In the genomic region with DNA sequence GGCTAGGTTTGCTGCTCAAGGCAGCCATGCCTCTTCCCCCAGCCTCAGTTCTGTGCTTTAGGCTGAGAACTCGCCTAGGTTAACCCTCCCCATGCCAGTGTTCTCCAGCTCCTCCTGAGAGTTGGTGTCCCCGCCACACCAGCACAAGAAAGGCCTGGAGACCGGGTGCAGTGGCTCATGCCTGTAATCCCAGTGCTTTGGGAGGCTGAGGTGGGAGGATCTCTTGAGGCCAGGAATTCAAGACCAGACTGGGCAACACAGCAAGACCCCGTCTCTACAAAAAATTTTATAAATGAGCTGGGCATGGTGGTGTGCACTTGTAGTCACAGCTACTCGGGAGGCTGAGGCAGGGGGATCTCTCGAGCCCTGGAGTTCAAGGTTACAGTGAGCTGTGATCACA, we compare ENCODE assay signal across 14 cellular contexts.
"Had no signal": no experiment of that assay in that cellular context is flagged by ENCODE, and none has a peak within 500 bp of the region (broad histone marks: within the 10 kb centered on the region; RNA-seq: fewer than 3 reads in every experiment).

No MANE protein-coding gene starts in this region.

- H3K4me1 ChIP-seq: body of pancreas, neural progenitor cell had no signal

- ATAC-seq: body of pancreas; gastroesophageal sphincter; stimulated activated memory B cell treated with anti-CD40 and anti-IgM and Interleukin-4, amounts not matched to agents 10 μg/mL and 1 μg/mL and 100 μg/mL, for 72 hours had no signal

- H3K36me3 Mint-ChIP-seq: activated naive CD4-positive, alpha-beta T cell treated with anti-CD3 and anti-CD28 coated beads, Interleukin-2, amount 10 ng/mL, durations not matched to agents 7 days and 5 days; neural progenitor cell had no signal

- H3K4me3 Mint-ChIP-seq: activated naive CD4-positive, alpha-beta T cell treated with anti-CD3 and anti-CD28 coated beads, Interleukin-2, amount 10 ng/mL, durations not matched to agents 7 days and 5 days; activated T-helper 1 cell treated with anti-CD3 and anti-CD28 coated beads, Interleukin-12 subunit alpha, Interleukin-12 subunit beta, Interleukin-2, Interleukin-4 antibody, amounts not matched to agents 30 ng/mL and 10 ng/mL and 1 ng/mL, durations not matched to agents 14 hours and 24 hours and 36 hours; neural progenitor cell; stimulated activated memory B cell treated with anti-CD40 and anti-IgM and Interleukin-4, amounts not matched to agents 10 μg/mL and 1 μg/mL and 100 μg/mL, for 72 hours had no signal

- H2AFZ ChIP-seq: neural progenitor cell had no signal

- H3K27me3 Mint-ChIP-seq: stimulated activated memory B cell treated with anti-CD40 and anti-IgM and Interleukin-4, amounts not matched to agents 10 μg/mL and 1 μg/mL and 100 μg/mL, for 72 hours had no signal

- H3K4me3 ChIP-seq: body of pancreas, coronary artery, gastroesophageal sphincter, left lung, neural progenitor cell, suprapubic skin had no signal

- DNase-seq: activated CD4-positive, alpha-beta T cell treated with anti-CD3 and anti-CD28 coated beads, Interleukin-2, amount 50 U/mL, for 4 hours; activated CD4-positive, CD25-positive, alpha-beta regulatory T cell treated with anti-CD3 and anti-CD28 coated beads, Interleukin-2, amount 50 U/mL, for 72 hours; body of pancreas; central memory CD4-positive, alpha-beta T cell; left lung; T-helper 2 cell had no signal

- H3K9ac ChIP-seq: neural progenitor cell had no signal

- H3K4me1 Mint-ChIP-seq: neural progenitor cell had no signal

- H3K9me3 Mint-ChIP-seq: activated naive CD4-positive, alpha-beta T cell treated with anti-CD3 and anti-CD28 coated beads, Interleukin-2, amount 10 ng/mL, durations not matched to agents 7 days and 5 days; activated T-helper 1 cell treated with anti-CD3 and anti-CD28 coated beads, Interleukin-12 subunit alpha, Interleukin-12 subunit beta, Interleukin-2, Interleukin-4 antibody, amounts not matched to agents 30 ng/mL and 10 ng/mL and 1 ng/mL, durations not matched to agents 14 hours and 24 hours and 36 hours; neural progenitor cell had no signal

- H3K9me3 ChIP-seq: body of pancreas, gastroesophageal sphincter, left lung, suprapubic skin had no signal

- H3K4me2 ChIP-seq: neural progenitor cell had no signal

- H3K27ac ChIP-seq: body of pancreas, coronary artery, neural progenitor cell, suprapubic skin had no signal

- FAIRE-seq: keratinocyte had no signal

- H3K27ac Mint-ChIP-seq: activated naive CD4-positive, alpha-beta T cell treated with anti-CD3 and anti-CD28 coated beads, Interleukin-2, amount 10 ng/mL, durations not matched to agents 7 days and 5 days; activated T-helper 1 cell treated with anti-CD3 and anti-CD28 coated beads, Interleukin-12 subunit alpha, Interleukin-12 subunit beta, Interleukin-2, Interleukin-4 antibody, amounts not matched to agents 30 ng/mL and 10 ng/mL and 1 ng/mL, durations not matched to agents 14 hours and 24 hours and 36 hours; neural progenitor cell; stimulated activated memory B cell treated with anti-CD40 and anti-IgM and Interleukin-4, amounts not matched to agents 10 μg/mL and 1 μg/mL and 100 μg/mL, for 72 hours had no signal

- H3K36me3 ChIP-seq: gastroesophageal sphincter, left lung, neural progenitor cell, suprapubic skin had no signal

- H3K27me3 ChIP-seq: body of pancreas, gastroesophageal sphincter, left lung, neural progenitor cell, suprapubic skin had no signal
